In genomic region chr2:106745468-106745867, GRCh38 we compare ENCODE assay signal across 17 cellular contexts.
DNase-seq lines count a peak whose midpoint lies in the region; ATAC-seq and TF ChIP-seq lines count a peak whose summit lies in the region.
"Had no signal": no experiment of that assay in that cellular context is flagged by ENCODE, and none has a peak within 500 bp of the region (broad histone marks: within the 10 kb centered on the region; RNA-seq: fewer than 3 reads in every experiment).

No MANE protein-coding gene starts in this region.

- no peaks in the 10 kb centered on the region for H3K27me3 Mint-ChIP-seq in GM23338 (ENCODE audit: insufficient read depth, low read depth, poor library complexity)

- H3K36me3 ChIP-seq in BE2C = no peaks in the 10 kb centered on the region
- H3K36me3 ChIP-seq in GM23338 (ENCODE audit: insufficient read depth) = no peaks in the 10 kb centered on the region
- H3K36me3 ChIP-seq: adrenal gland, lower lobe of right lung, uterus had no signal

- H3K27ac ChIP-seq in GM23338 (ENCODE audit: low read depth) = no peak overlapping the region
- H3K27ac ChIP-seq: adrenal gland, lower lobe of right lung, psoas muscle, uterus had no signal

- ATAC-seq in GM23338 = peak; percentile 44; the same call in 2 of the 3 replicates
- peak; percentile 55; the same call in 1 of the 3 replicates for ATAC-seq in SK-N-SH treated with all-trans-retinoic acid at 6 μM for 48 hours
- ATAC-seq in GM21367 (IDR thresholded peaks at IDR 0.05; ENCODE audit: unreplicated experiment) = no peak
- ATAC-seq: lower lobe of right lung, psoas muscle had no signal

- no peak overlapping the region for H3K4me3 ChIP-seq in BE2C (ENCODE audit: low read depth, low read length)
- no peak overlapping the region for H3K4me3 ChIP-seq in GM23338
- H3K4me3 ChIP-seq: adrenal gland, lower lobe of right lung, psoas muscle, uterus had no signal

- H3K4me1 ChIP-seq in BE2C = no peaks in the 10 kb centered on the region
- H3K4me1 ChIP-seq in GM23338 (ENCODE audit: insufficient read depth) = no peaks in the 10 kb centered on the region
- H3K4me1 ChIP-seq: adrenal gland, lower lobe of right lung, psoas muscle, uterus had no signal

- no peak for TF ChIP-seq CTCF in BE2C (IDR thresholded peaks at IDR 0.05; ENCODE audit: low read depth, low read length)
- TF ChIP-seq CTCF in GM23338 (conservative IDR thresholded peaks at IDR 0.05; ENCODE audit: low read depth in 2 of 2) = no peak

- H4K20me1 ChIP-seq in GM23338 (replicated peaks; ENCODE audit: insufficient read depth) = no peaks in the 10 kb centered on the region

- DNase-seq in BE2C (peak; percentile 27), GM23338 (ENCODE audit: low spot score) (no peak), NCI-H345 (lab: John Stamatoyannopoulos, UW) (peak; percentile 89), GOT3 (lab: John Stamatoyannopoulos, UW) (no peak), ureter (ENCODE audit: low spot score) (no peak), LoVo (ENCODE audit: low spot score) (no peak)
- DNase-seq: adrenal gland; lower lobe of right lung; naive B cell; NCI-H1436; psoas muscle; stimulated activated CD4-positive, alpha-beta T cell treated with anti-CD3 and anti-CD28 coated beads, Interleukin-12 subunit alpha, Interleukin-12 subunit beta, amount 100 ng/mL, for 4 hours; stimulated activated naive CD4-positive, alpha-beta T cell treated with Interleukin-2 at 50 U/mL for 16 hours had no signal

- H3K4me3 Mint-ChIP-seq in GM23338 = no peak overlapping the region
- H3K4me3 Mint-ChIP-seq: activated T-helper 1 cell treated with anti-CD3 and anti-CD28 coated beads, Interleukin-12 subunit alpha, Interleukin-12 subunit beta, Interleukin-2, Interleukin-4 antibody, amounts not matched to agents 30 ng/mL and 10 ng/mL and 1 ng/mL, durations not matched to agents 14 hours and 24 hours and 36 hours had no signal

- no peak overlapping the region for H3K27ac Mint-ChIP-seq in GM23338
- H3K27ac Mint-ChIP-seq: activated T-helper 1 cell treated with anti-CD3 and anti-CD28 coated beads, Interleukin-12 subunit alpha, Interleukin-12 subunit beta, Interleukin-2, Interleukin-4 antibody, amounts not matched to agents 30 ng/mL and 10 ng/mL and 1 ng/mL, durations not matched to agents 14 hours and 24 hours and 36 hours; naive B cell had no signal

- H3K36me3 Mint-ChIP-seq in GM23338 (ENCODE audit: low read depth) = no peaks in the 10 kb centered on the region
- H3K36me3 Mint-ChIP-seq: naive B cell had no signal

- H3K4me2 ChIP-seq in GM23338 = no peak overlapping the region

- H3F3A ChIP-seq in GM23338 (replicated peaks; ENCODE audit: low read depth) = no peaks in the 10 kb centered on the region

- H3K4me1 Mint-ChIP-seq in GM23338 = peaks cover 2% of the 10 kb centered on the region; the same call in 1 of the 3 replicates
- H3K4me1 Mint-ChIP-seq: naive B cell had no signal

- H3K9me3 Mint-ChIP-seq in GM23338 = no peaks in the 10 kb centered on the region
- H3K9me3 Mint-ChIP-seq: activated T-helper 1 cell treated with anti-CD3 and anti-CD28 coated beads, Interleukin-12 subunit alpha, Interleukin-12 subunit beta, Interleukin-2, Interleukin-4 antibody, amounts not matched to agents 30 ng/mL and 10 ng/mL and 1 ng/mL, durations not matched to agents 14 hours and 24 hours and 36 hours had no signal

- H2AFZ ChIP-seq in GM23338 = no peak overlapping the region

- no peaks in the 10 kb centered on the region; the same call in 1 of the 2 replicates for H3K9me2 ChIP-seq in GM23338 (ENCODE audit: insufficient read depth)

- H3K79me2 ChIP-seq in GM23338 (replicated peaks; ENCODE audit: insufficient read depth) = no peaks in the 10 kb centered on the region

- H3K27me3 ChIP-seq in BE2C (no peaks in the 10 kb centered on the region), GM23338 (ENCODE audit: insufficient read depth) (no peaks in the 10 kb centered on the region)
- H3K27me3 ChIP-seq: adrenal gland, uterus had no signal

- H3K9me3 ChIP-seq in BE2C = no peaks in the 10 kb centered on the region
- H3K9me3 ChIP-seq: lower lobe of right lung, psoas muscle, uterus had no signal

TF ChIP-seq in GM23338, 12 proteins besides CTCF, POLR2A, EP300 and RAD21 (continues in another document):
- no peak for TF ChIP-seq ETS1 (IDR thresholded peaks at IDR 0.05)
- no peak for TF ChIP-seq ZNF331 (CRISPR knock-in tag; IDR thresholded peaks at IDR 0.05; ENCODE audit: low read depth)
- TF ChIP-seq NANOG (IDR thresholded peaks at IDR 0.05; ENCODE audit: borderline replicate concordance) = no peak
- TF ChIP-seq POLR2AphosphoS5 (IDR thresholded peaks at IDR 0.05; ENCODE audit: low read depth) = no peak
- TF ChIP-seq JUNB (IDR thresholded peaks at IDR 0.05; ENCODE audit: unreplicated experiment) = no peak
- TF ChIP-seq REST (IDR thresholded peaks at IDR 0.05; ENCODE audit: unreplicated experiment) = no peak

TF ChIP-seq in SK-N-SH treated with all-trans-retinoic acid at 6 μM for 48 hours, 23 proteins besides CTCF, POLR2A, EP300 and RAD21:
- no peak for TF ChIP-seq ESRRG (CRISPR knock-in tag; IDR thresholded peaks at IDR 0.05)
- TF ChIP-seq TCF4 (CRISPR knock-in tag; IDR thresholded peaks at IDR 0.05; ENCODE audit: borderline replicate concordance) = peak; percentile 60; the same call in 1 of the 2 replicates
- TF ChIP-seq GLIS3 (CRISPR knock-in tag; IDR thresholded peaks at IDR 0.05) = no peak
- TF ChIP-seq ZNF70 (CRISPR knock-in tag; IDR thresholded peaks at IDR 0.05) = no peak
- no peak for TF ChIP-seq ISL1 (CRISPR knock-in tag; IDR thresholded peaks at IDR 0.05)
- TF ChIP-seq ARNTL (CRISPR knock-in tag; IDR thresholded peaks at IDR 0.05; ENCODE audit: borderline replicate concordance, low read depth) = no peak
- no peak for TF ChIP-seq ZFP3 (CRISPR knock-in tag; IDR thresholded peaks at IDR 0.05)
- no peak for TF ChIP-seq TSHZ2 (CRISPR knock-in tag; IDR thresholded peaks at IDR 0.05)
- TF ChIP-seq OSR1 (CRISPR knock-in tag; IDR thresholded peaks at IDR 0.05) = no peak
TF ChIP-seq in SK-N-SH treated with all-trans-retinoic acid at 6 μM for 48 hours: peak in this region for 1.

Comparison
In these comparisons a context has a peak if more than half of its experiments do, and no peak if none do; other contexts are left out.
1. DNase-seq: peak in BE2C (single experiment) and NCI-H345 (single experiment); none in GM23338 (single experiment), GOT3 (single experiment), ureter (single experiment) and LoVo (single experiment).